Comparison of ENCODE assay signal across 2 cellular contexts in the genomic region with DNA sequence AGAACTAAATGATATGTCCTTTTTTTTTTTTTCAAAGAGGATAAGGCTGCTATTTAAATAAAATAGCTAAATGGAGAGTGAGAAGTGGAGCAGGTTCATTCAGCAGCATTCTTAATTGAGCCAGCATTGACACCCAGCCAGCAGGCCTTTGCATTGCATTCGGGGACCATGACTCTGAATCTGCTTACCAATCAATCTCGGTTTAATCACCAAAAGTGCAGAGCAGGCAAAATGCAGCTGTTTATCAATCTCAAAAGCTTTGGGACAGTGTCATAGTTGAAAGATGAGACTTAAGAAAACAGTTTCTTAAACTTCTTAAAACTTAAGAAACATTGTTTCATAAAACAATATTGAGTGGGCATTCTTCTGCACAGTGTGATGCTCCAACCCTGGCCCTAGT.
TF ChIP-seq lines count a peak whose summit lies in the region.

No MANE protein-coding gene starts in this region.

TF ChIP-seq in A549, 52 proteins besides CTCF, POLR2A, EP300 and RAD21:
- no peak for TF ChIP-seq BHLHE40 (IDR thresholded peaks at IDR 0.05; ENCODE audit: low read depth, low read length)
- peak; percentile 34 for TF ChIP-seq MAFK (IDR thresholded peaks at IDR 0.05; ENCODE audit: partially characterized antibody)

TF ChIP-seq in K562, 482 proteins besides CTCF, POLR2A, EP300 and RAD21:
- TF ChIP-seq CCNT2 (IDR thresholded peaks at IDR 0.05; ENCODE audit: borderline replicate concordance, extremely low read depth, insufficient read length, low read depth, low read length) (no peak), ZNF316 (IDR thresholded peaks at IDR 0.05) (peak; percentile 9; the same call in 1 of the 2 replicates)
